ENCODE assay signal across 8 cellular contexts in genomic region chr10:74008212-74008731, GRCh38. TPM values are rescaled to one million over a fixed set of nuclear protein-coding genes. Genes with fewer than 3 reads are reported as not detected.
DNase-seq lines count a peak whose midpoint lies in the region; ATAC-seq, FAIRE-seq and TF ChIP-seq lines count a peak whose summit lies in the region.

No MANE protein-coding gene starts in this region.

- ATAC-seq in heart right ventricle (no peak), Right ventricle myocardium superior (ENCODE audit: poor library complexity) (no peak)

- intact Hi-C loops in heart right ventricle (cut with DNase I), result loop anchor here in 3 of 10 donors (10.0 kb wide), 2 partner anchors 47 to 67 kb away; no protein-coding TSS in a partner anchor
- intact Hi-C loops in Right ventricle myocardium superior (cut with DNase I), result no loop called here
- intact Hi-C loops in uterus (cut with DNase I; ENCODE audit: low total_unique reads), result loop anchor here (10.0 kb wide), 1 partner anchor 67 kb away; no protein-coding TSS in a partner anchor
- intact Hi-C loops in head of caudate nucleus (cut with DNase I), result no loop called here
- intact Hi-C loops in CD4-positive, alpha-beta memory T cell (cut with micrococcal nuclease), result no loop called here

- peak overlapping the region in 7 of 10 donors; percentile 14 to 80 (median 70) for H3K27ac ChIP-seq in heart right ventricle
- H3K27ac ChIP-seq in uterus, result peak overlapping the region; percentile 27 to 43
- H3K27ac ChIP-seq in CD4-positive, alpha-beta memory T cell (ENCODE audit: low read depth, low read length), result no peak overlapping the region

- DNase-seq in heart right ventricle, result no peak
- no peak for DNase-seq in Right ventricle myocardium superior
- peak; percentile 25 for DNase-seq in HTR-8/SVneo (ENCODE audit: insufficient read length, low spot score)
- DNase-seq in bronchial epithelial cell (ENCODE audit: low read depth), result peak; percentile 26
- DNase-seq in uterus, result no peak
- DNase-seq in head of caudate nucleus, result no peak
- no peak for DNase-seq in CD4-positive, alpha-beta memory T cell
- DNase-seq in NCI-H1436 treated with DMSO at 0.1 percent for 48 hours (lab: John Stamatoyannopoulos, UW), result no peak

- FAIRE-seq in HTR-8/SVneo (lab: Jason Lieb, UNC) (no peak), bronchial epithelial cell (lab: Jason Lieb, UNC) (no peak)

- TF ChIP-seq POLR2A in uterus (IDR thresholded peaks at IDR 0.05), result no peak

- peaks cover 11 to 93% (median 82%) of the 10 kb centered on the region in 9 donors for H3K4me1 ChIP-seq in heart right ventricle
- H3K4me1 ChIP-seq in uterus, result peaks cover 3 to 10% of the 10 kb centered on the region in 2 donors
- H3K4me1 ChIP-seq in CD4-positive, alpha-beta memory T cell (ENCODE audit: insufficient read depth, low read length), result peaks cover 65% of the 10 kb centered on the region

- H3K27ac Mint-ChIP-seq in CD4-positive, alpha-beta memory T cell, result peak overlapping the region in 3 of 7 donors; percentile 7 to 19 (median 12)

- H3K27me3 ChIP-seq in heart right ventricle (no peaks in the 10 kb centered on the region), bronchial epithelial cell (ENCODE audit: control insufficient read depth, insufficient read depth, low read length) (no peaks in the 10 kb centered on the region), uterus (no peaks in the 10 kb centered on the region)
- no peaks in the 10 kb centered on the region for H3K27me3 ChIP-seq in CD4-positive, alpha-beta memory T cell (ENCODE audit: insufficient read depth, low read length)

- H3K9me3 Mint-ChIP-seq in CD4-positive, alpha-beta memory T cell, result no peaks in the 10 kb centered on the region

- no peak overlapping the region for H3K4me3 Mint-ChIP-seq in CD4-positive, alpha-beta memory T cell

- CTCF ChIA-PET in CD4-positive, alpha-beta memory T cell (lab: Charles Lee; ENCODE audit: partially characterized antibody), result interaction anchor here (1.6 to 1.9 kb wide), 3 partner anchors 27 to 129 kb away, joined by 3 to 7 read pairs (median 4); no protein-coding TSS in a partner anchor

- H3K36me3 ChIP-seq in heart right ventricle, result peaks cover 0 to 24% (median 0%) of the 10 kb centered on the region in 9 donors
- H3K36me3 ChIP-seq in bronchial epithelial cell (ENCODE audit: control insufficient read depth, insufficient read depth, low read length), result peaks cover 2% of the 10 kb centered on the region
- H3K36me3 ChIP-seq in uterus, result no peaks in the 10 kb centered on the region
- no peaks in the 10 kb centered on the region for H3K36me3 ChIP-seq in CD4-positive, alpha-beta memory T cell (ENCODE audit: insufficient read depth, low read length)

- peaks cover 5 to 11% of the 10 kb centered on the region in 2 donors for H3K36me3 Mint-ChIP-seq in CD4-positive, alpha-beta memory T cell

- TF ChIP-seq CTCF in heart right ventricle (IDR thresholded peaks at IDR 0.05), result no peak
- no peak for TF ChIP-seq CTCF in bronchial epithelial cell (IDR thresholded peaks at IDR 0.05; ENCODE audit: insufficient read depth, low read length, severe bottlenecking)
- TF ChIP-seq CTCF in uterus (IDR thresholded peaks at IDR 0.05), result no peak

- no peaks in the 10 kb centered on the region for H3K27me3 Mint-ChIP-seq in CD4-positive, alpha-beta memory T cell

- POLR2A ChIA-PET in CD4-positive, alpha-beta memory T cell (lab: Charles Lee; ENCODE audit: partially characterized antibody), result interaction anchor here (1.1 kb wide), 1 partner anchor 52 kb away, joined by 3 read pairs; no protein-coding TSS in a partner anchor

- 58 to 70% methylated on average over 3 of the region's 3 CpGs for WGBS in heart right ventricle, 2 donors

- H3K9me3 ChIP-seq in heart right ventricle (no peaks in the 10 kb centered on the region), uterus (no peaks in the 10 kb centered on the region)
- H3K9me3 ChIP-seq in CD4-positive, alpha-beta memory T cell (ENCODE audit: control insufficient read depth in 1 of 2, low read length in 2 of 2), result no peaks in the 10 kb centered on the region

- peaks cover 44 to 73% (median 52%) of the 10 kb centered on the region in 4 donors for H3K4me1 Mint-ChIP-seq in CD4-positive, alpha-beta memory T cell

- peak overlapping the region in 1 of 10 donors; percentile 5 for H3K4me3 ChIP-seq in heart right ventricle
- no peak overlapping the region for H3K4me3 ChIP-seq in bronchial epithelial cell (ENCODE audit: low read depth, low read length)
- H3K4me3 ChIP-seq in uterus, result no peak overlapping the region
- no peak overlapping the region for H3K4me3 ChIP-seq in CD4-positive, alpha-beta memory T cell (ENCODE audit: low read length in 2 of 2)

RNA-seq across cellular contexts. Expression of gene VCL, which starts 10.4 kb away (rescaled TPM):
- 100 to 1,000 TPM; 210 to 369 (median 251) TPM for total RNA-seq in heart right ventricle
- 100 to 1,000 TPM; 117 to 190 TPM for polyA plus RNA-seq in heart right ventricle
- 194 TPM for total RNA-seq in Right ventricle myocardium superior
- total RNA-seq in bronchial epithelial cell, result 40.8 and 52.6 TPM in 2 replicates
- total RNA-seq in uterus, result 100 to 1,000 TPM in 3 of 4 donors, 10 to 100 TPM in 1; 77.4 to 313 (median 215) TPM
- total RNA-seq in CD4-positive, alpha-beta memory T cell, result 10 to 100 TPM; 29.6 TPM
- 10 to 100 TPM; 48.2 to 60.3 TPM for polyA plus RNA-seq in CD4-positive, alpha-beta memory T cell

Comparison
In these comparisons a context has a peak if more than half of its experiments do, and no peak if none do; other contexts are left out.
1. DNase-seq: peak in HTR-8/SVneo (single experiment) and bronchial epithelial cell (single experiment); none in heart right ventricle (0 of 2), Right ventricle myocardium superior (single experiment), uterus (0 of 2), head of caudate nucleus (0 of 42), CD4-positive, alpha-beta memory T cell (0 of 5) and NCI-H1436 treated with DMSO at 0.1 percent for 48 hours (single experiment).